Comparison of ENCODE assay signal across 8 cellular contexts in the genomic region with DNA sequence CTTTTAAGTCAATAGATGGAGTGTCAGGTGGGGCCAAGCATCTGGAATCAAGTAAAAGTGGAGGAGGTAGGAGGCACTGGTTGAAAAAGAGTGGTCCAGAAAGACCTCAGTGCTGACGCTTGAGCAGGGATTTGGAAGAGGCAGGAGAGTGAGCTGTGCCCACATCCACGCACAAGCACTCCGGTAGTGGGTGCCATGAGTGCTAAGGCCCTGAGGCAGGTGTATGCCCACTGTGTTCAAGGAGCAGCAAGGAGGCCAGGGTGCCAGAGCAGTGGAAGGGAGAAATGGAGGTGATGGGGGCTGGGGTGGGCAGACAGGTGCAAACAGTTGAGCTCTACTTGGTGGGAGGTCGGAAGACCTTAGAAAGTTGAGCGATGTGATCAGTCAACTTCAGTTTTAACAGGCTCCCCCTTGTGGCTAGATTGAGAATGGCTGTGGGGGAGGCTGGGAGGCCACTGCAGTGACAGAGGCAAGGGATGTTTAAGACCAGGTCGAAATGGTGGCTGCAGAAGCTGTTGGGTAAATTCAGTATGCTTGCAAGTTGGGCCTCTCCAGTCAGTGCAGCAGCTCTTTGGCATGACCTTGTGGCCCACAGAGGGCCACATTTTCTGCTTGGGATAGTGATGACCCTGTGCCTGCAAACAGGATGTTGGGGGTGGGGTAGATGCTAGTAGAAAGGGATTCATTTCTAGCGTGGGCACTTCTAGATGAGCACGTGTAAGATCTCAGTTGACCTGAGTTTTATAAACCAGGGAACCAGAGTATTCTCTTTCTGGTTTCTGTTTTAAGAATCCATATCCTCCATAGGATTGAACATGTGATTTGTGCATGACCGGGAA. TPM values are rescaled to one million over a fixed set of nuclear protein-coding genes. Genes with fewer than 3 reads are reported as not detected.
DNase-seq lines count a peak whose midpoint lies in the region; ATAC-seq and TF ChIP-seq lines count a peak whose summit lies in the region.

No MANE protein-coding gene starts in this region.

- H3K36me3 ChIP-seq in CD8-positive, alpha-beta T cell (ENCODE audit: insufficient read depth, low read length) = no peaks in the 10 kb centered on the region
- no peaks in the 10 kb centered on the region for H3K36me3 ChIP-seq in HEK293 (ENCODE audit: control insufficient read depth in 2 of 2, insufficient read depth in 1 of 2, low read length in 2 of 2)
- H3K36me3 ChIP-seq in smooth muscle cell (ENCODE audit: low read depth) = no peaks in the 10 kb centered on the region

- no peak overlapping the region for H3K9ac ChIP-seq in smooth muscle cell (ENCODE audit: low read depth)

- DNase-seq in CD8-positive, alpha-beta T cell = peak; percentile 64 to 89 (median 71)
- DNase-seq in SW 1271 (lab: John Stamatoyannopoulos, UW) (peak; percentile 6 to 40), left ventricle myocardium superior (peak; percentile 48), smooth muscle cell (lab: John Stamatoyannopoulos, UW; ENCODE audit: unreplicated experiment) (peak; percentile 18)
- peak; percentile 58 to 81 for DNase-seq in activated naive CD4-positive, alpha-beta T cell treated with anti-CD3 and anti-CD28 coated beads, Interleukin-2, amount 50 U/mL, for 72 hours (ENCODE audit: low spot score in 2 of 2)

- peaks cover 32% of the 10 kb centered on the region for H3K4me1 ChIP-seq in CD8-positive, alpha-beta T cell (ENCODE audit: insufficient read depth, low read length)
- no peaks in the 10 kb centered on the region for H3K4me1 ChIP-seq in HEK293 (ENCODE audit: control insufficient read depth, insufficient read depth, low read length)
- no peaks in the 10 kb centered on the region for H3K4me1 ChIP-seq in smooth muscle cell (ENCODE audit: low read depth)

- H3K4me1 Mint-ChIP-seq in CD8-positive, alpha-beta T cell (ENCODE audit: low read depth) = peaks cover 30% of the 10 kb centered on the region

- intact Hi-C loops in CD8-positive, alpha-beta T cell (cut with DNase I, micrococcal nuclease) = no loop called here
- intact Hi-C loops in left ventricle myocardium superior (cut with micrococcal nuclease) = no loop called here

- H3K4me3 Mint-ChIP-seq in CD8-positive, alpha-beta T cell = peak overlapping the region; percentile 32

- no peak overlapping the region for H3K27ac ChIP-seq in CD8-positive, alpha-beta T cell (ENCODE audit: low read depth, low read length)
- H3K27ac ChIP-seq in HEK293 (ENCODE audit: extremely low read depth, low read depth, low read length) (no peak overlapping the region), smooth muscle cell (ENCODE audit: low read depth) (no peak overlapping the region)

- no peak overlapping the region for H2AFZ ChIP-seq in smooth muscle cell (ENCODE audit: low read depth)

- WGBS in smooth muscle cell (ENCODE audit: low lambda C conversion rate) = 72% methylated on average over 9 of the region's 9 CpGs

- ATAC-seq in CD8-positive, alpha-beta T cell = peak; percentile 83
- ATAC-seq in activated naive CD4-positive, alpha-beta T cell treated with anti-CD3 and anti-CD28 coated beads, Interleukin-2, amount 50 U/mL, for 72 hours = peak; percentile 63 to 73
- ATAC-seq in left ventricle myocardium superior (peak; percentile 69), GM19397 (IDR thresholded peaks at IDR 0.05; ENCODE audit: unreplicated experiment) (no peak), GM18517 (IDR thresholded peaks at IDR 0.05; ENCODE audit: unreplicated experiment) (no peak)

- H3K27ac Mint-ChIP-seq in CD8-positive, alpha-beta T cell = peak overlapping the region; percentile 45
- H3K27ac Mint-ChIP-seq in activated naive CD4-positive, alpha-beta T cell treated with anti-CD3 and anti-CD28 coated beads, Interleukin-2, amount 50 U/mL, for 72 hours = no peak overlapping the region

- H3K27me3 ChIP-seq in CD8-positive, alpha-beta T cell (ENCODE audit: insufficient read depth, low read length) = no peaks in the 10 kb centered on the region
- H3K27me3 ChIP-seq in smooth muscle cell (ENCODE audit: low read depth) = no peaks in the 10 kb centered on the region

- CTCF ChIA-PET in CD8-positive, alpha-beta T cell (lab: Charles Lee) = interaction anchor here (0.6 to 1.7 kb wide), 8 partner anchors 9 to 295 kb away, joined by 3 to 9 read pairs (median 3); partner anchors contain the start of gene TEX28
- CTCF ChIA-PET in HEK293 (lab: Yijun Ruan, JAX) = interaction anchor here (0.6 to 3.1 kb wide), 20 partner anchors 9 to 1081 kb away, joined by 3 to 21 read pairs (median 4); partner anchors contain the start of gene TKTL1

- TF ChIP-seq CTCF in CD8-positive, alpha-beta T cell (IDR thresholded peaks at IDR 0.05) = peak; percentile 40
- TF ChIP-seq CTCF in HEK293 (tag by site-specific recombination; IDR thresholded peaks at IDR 0.05) = peak; percentile 52; the same call in 1 of the 2 replicates
- TF ChIP-seq CTCF in smooth muscle cell (IDR thresholded peaks at IDR 0.05; ENCODE audit: borderline replicate concordance, insufficient read depth, poor library complexity, severe bottlenecking) = peak; percentile 52

- H3K4me3 ChIP-seq in CD8-positive, alpha-beta T cell (ENCODE audit: low read depth, low read length) = no peak overlapping the region
- H3K4me3 ChIP-seq in HEK293 (ENCODE audit: low read depth, low read length) (no peak overlapping the region), smooth muscle cell (no peak overlapping the region)

- H3K9me3 ChIP-seq in CD8-positive, alpha-beta T cell (ENCODE audit: low read length) = no peaks in the 10 kb centered on the region
- no peaks in the 10 kb centered on the region for H3K9me3 ChIP-seq in HEK293 (ENCODE audit: control insufficient read depth, insufficient read depth, low read depth, low read length)
- H3K9me3 ChIP-seq in smooth muscle cell (replicated peaks; ENCODE audit: low read depth) = no peaks in the 10 kb centered on the region

- H3F3A ChIP-seq in smooth muscle cell (ENCODE audit: low read depth) = no peaks in the 10 kb centered on the region

- no peaks in the 10 kb centered on the region for H4K20me1 ChIP-seq in smooth muscle cell (ENCODE audit: low read depth)

- POLR2A ChIA-PET in CD8-positive, alpha-beta T cell (lab: Charles Lee) = interaction anchor here (1.1 kb wide), 1 partner anchor 150 kb away, joined by 4 read pairs; the partner anchor contains the start of gene PLXNA3
- POLR2A ChIA-PET in HEK293 (lab: Yijun Ruan, JAX) = interaction anchor here (0.8 kb wide), 1 partner anchor 63 kb away, joined by 5 read pairs; no protein-coding TSS in a partner anchor

- no peak overlapping the region for H3K4me2 ChIP-seq in smooth muscle cell

- H3K79me2 ChIP-seq in smooth muscle cell (ENCODE audit: low read depth) = no peaks in the 10 kb centered on the region

- H3K27me3 Mint-ChIP-seq in CD8-positive, alpha-beta T cell (ENCODE audit: low read depth) = no peaks in the 10 kb centered on the region

- H3K9me3 Mint-ChIP-seq in CD8-positive, alpha-beta T cell = no peaks in the 10 kb centered on the region
- no peaks in the 10 kb centered on the region for H3K9me3 Mint-ChIP-seq in activated naive CD4-positive, alpha-beta T cell treated with anti-CD3 and anti-CD28 coated beads, Interleukin-2, amount 50 U/mL, for 72 hours

- no peaks in the 10 kb centered on the region for H3K36me3 Mint-ChIP-seq in CD8-positive, alpha-beta T cell
- H3K36me3 Mint-ChIP-seq in activated naive CD4-positive, alpha-beta T cell treated with anti-CD3 and anti-CD28 coated beads, Interleukin-2, amount 50 U/mL, for 72 hours = no peaks in the 10 kb centered on the region

TF ChIP-seq in HEK293, 187 proteins besides CTCF, POLR2A, EP300 and RAD21 (continues in another document):
- TF ChIP-seq ZNF677 (tag by site-specific recombination; IDR thresholded peaks at IDR 0.05) (no peak), TRIM28 (IDR thresholded peaks at IDR 0.05; ENCODE audit: borderline replicate concordance, low read length) (0 out of 2 replicates have a peak, but pooled peaks have one; percentile 18), SETDB1 (IDR thresholded peaks at IDR 0.05; ENCODE audit: insufficient read length, low read length) (no peak), ZFP69B (tag by site-specific recombination; IDR thresholded peaks at IDR 0.05) (no peak), ZNF324 (tag by site-specific recombination; IDR thresholded peaks at IDR 0.05) (no peak)
- TF ChIP-seq, protein P1, sequence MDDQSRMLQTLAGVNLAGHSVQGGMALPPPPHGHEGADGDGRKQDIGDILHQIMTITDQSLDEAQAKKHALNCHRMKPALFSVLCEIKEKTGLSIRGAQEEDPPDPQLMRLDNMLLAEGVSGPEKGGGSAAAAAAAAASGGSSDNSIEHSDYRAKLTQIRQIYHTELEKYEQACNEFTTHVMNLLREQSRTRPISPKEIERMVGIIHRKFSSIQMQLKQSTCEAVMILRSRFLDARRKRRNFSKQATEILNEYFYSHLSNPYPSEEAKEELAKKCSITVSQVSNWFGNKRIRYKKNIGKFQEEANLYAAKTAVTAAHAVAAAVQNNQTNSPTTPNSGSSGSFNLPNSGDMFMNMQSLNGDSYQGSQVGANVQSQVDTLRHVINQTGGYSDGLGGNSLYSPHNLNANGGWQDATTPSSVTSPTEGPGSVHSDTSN (CRISPR knock-in tag; IDR thresholded peaks at IDR 0.05) = no peak

RNA-seq across cellular contexts. Expression of gene TKTL1, which starts 12.7 kb away (rescaled TPM):
- 1 to 10 TPM in 1 of 2 experiments, under 1 TPM in 1; 1.00 to 1.3 TPM for total RNA-seq in CD8-positive, alpha-beta T cell
- total RNA-seq in activated naive CD4-positive, alpha-beta T cell treated with anti-CD3 and anti-CD28 coated beads, Interleukin-2, amount 50 U/mL, for 72 hours = under 1 TPM; 0.48 to 0.56 TPM
- total RNA-seq in left ventricle myocardium superior (18.0 TPM), smooth muscle cell (not detected in 2 replicates)
- polyA plus RNA-seq in smooth muscle cell = not detected in 2 replicates

RNA-seq across cellular contexts. Expression of gene TEX28, which starts 13.4 kb away (rescaled TPM):
- not detected for total RNA-seq in CD8-positive, alpha-beta T cell
- not detected for total RNA-seq in activated naive CD4-positive, alpha-beta T cell treated with anti-CD3 and anti-CD28 coated beads, Interleukin-2, amount 50 U/mL, for 72 hours
- total RNA-seq in left ventricle myocardium superior (not detected), smooth muscle cell (not detected in 2 replicates)
- polyA plus RNA-seq in smooth muscle cell = not detected in 2 replicates

RNA-seq across cellular contexts. Expression of gene OPN1MW3, which starts 50.9 kb away (rescaled TPM):
- total RNA-seq in CD8-positive, alpha-beta T cell = not detected
- not detected for total RNA-seq in activated naive CD4-positive, alpha-beta T cell treated with anti-CD3 and anti-CD28 coated beads, Interleukin-2, amount 50 U/mL, for 72 hours
- total RNA-seq in left ventricle myocardium superior (not detected), smooth muscle cell (not detected in 2 replicates)
- not detected in 2 replicates for polyA plus RNA-seq in smooth muscle cell

Comparison
In these comparisons a context has a peak if more than half of its experiments do, and no peak if none do; other contexts are left out.
1. ATAC-seq: peak in CD8-positive, alpha-beta T cell (single experiment), activated naive CD4-positive, alpha-beta T cell treated with anti-CD3 and anti-CD28 coated beads, Interleukin-2, amount 50 U/mL, for 72 hours (2 of 2) and left ventricle myocardium superior (single experiment); none in GM19397 (single experiment) and GM18517 (single experiment).
2. DNase-seq: peak in every context shown above with its lines; median percentile 71 in CD8-positive, alpha-beta T cell; 70 in activated naive CD4-positive, alpha-beta T cell treated with anti-CD3 and anti-CD28 coated beads, Interleukin-2, amount 50 U/mL, for 72 hours; 48 in left ventricle myocardium superior; 23 in SW 1271; 18 in smooth muscle cell.
3. Peak in every context shown above with its lines, with median percentiles within 50 percentile points of each other: CTCF ChIP-seq.